In the genomic region with DNA sequence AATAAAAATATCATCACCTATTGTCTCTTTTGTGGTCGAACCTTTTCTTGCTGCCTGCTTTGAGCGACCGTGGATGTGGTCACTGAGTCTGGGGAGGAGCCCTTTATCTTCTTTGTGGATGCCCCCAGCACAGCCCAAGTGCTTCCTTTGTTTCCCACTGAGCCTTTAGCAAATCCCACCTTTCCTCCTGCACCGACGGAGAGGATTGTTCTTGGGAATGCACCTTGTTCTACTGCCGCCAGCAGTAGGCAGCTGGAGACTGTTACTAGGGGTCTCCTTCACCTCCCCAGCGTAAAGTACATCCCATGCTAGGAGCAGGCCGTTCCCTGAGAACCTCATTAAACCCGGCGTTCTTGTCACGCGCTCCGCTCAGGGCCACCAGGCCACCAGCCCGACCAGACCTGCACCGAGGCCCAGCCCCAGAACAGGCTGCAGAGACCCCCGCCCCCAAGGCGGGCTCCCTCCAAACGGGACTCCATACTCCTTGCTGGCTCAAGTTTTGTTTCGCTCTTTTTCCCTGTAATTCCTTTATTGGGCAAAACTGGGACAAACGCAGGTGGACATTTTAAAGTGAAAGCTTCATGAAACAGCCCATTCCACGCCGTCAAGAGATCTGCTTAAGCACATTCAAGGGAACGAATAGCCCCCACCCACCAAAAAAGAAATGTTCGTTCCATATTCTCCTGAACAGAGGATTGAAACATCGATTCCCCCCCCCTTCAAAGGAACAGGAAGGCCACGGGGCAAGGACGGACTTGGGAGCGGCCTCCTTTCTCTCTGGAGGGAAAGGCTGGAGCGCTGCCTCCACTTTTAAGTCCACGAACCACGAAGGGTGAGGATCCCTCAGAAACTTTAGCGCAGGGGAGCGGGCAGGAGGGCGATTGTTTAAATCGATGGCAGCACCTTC, we compare ENCODE assay signal across 8 cellular contexts. TPM values are rescaled to one million over a fixed set of nuclear protein-coding genes. Genes with fewer than 3 reads are reported as not detected.
DNase-seq lines count a peak whose midpoint lies in the region; ATAC-seq and TF ChIP-seq lines count a peak whose summit lies in the region.

No MANE protein-coding gene starts in this region.

- TSS peak; percentile 75 for BruUV-seq in A673 (replicated peaks; lab: Mats Ljungman, UMichigan)

- H3K36me3 ChIP-seq in A673 (ENCODE audit: insufficient read depth, low read length, poor library complexity, severe bottlenecking) (peaks cover 30% of the 10 kb centered on the region), esophagus (ENCODE audit: control insufficient read depth in 2 of 2, insufficient read depth in 2 of 2, low read length in 1 of 2) (peaks cover 2 to 8% of the 10 kb centered on the region in 2 donors), testis (ENCODE audit: low read depth, missing control alignments) (no peaks in the 10 kb centered on the region)

- ATAC-seq in activated CD8-positive, alpha-beta memory T cell treated with anti-CD3 and anti-CD28 coated beads, Interleukin-2, amount 10 ng/mL, durations not matched to agents 7 days and 5 days: no peak
- no peak for ATAC-seq in GM18519 (IDR thresholded peaks at IDR 0.05; ENCODE audit: low FRiP score, unreplicated experiment)

- H3K4me1 ChIP-seq in A673 (ENCODE audit: insufficient read depth, low read length, poor library complexity, severe bottlenecking) (peaks cover 28% of the 10 kb centered on the region), esophagus (ENCODE audit: control insufficient read depth in 2 of 2, insufficient read depth in 2 of 2, low read length in 1 of 2) (peaks cover 0 to 3% of the 10 kb centered on the region in 2 donors), testis (peaks cover 26% of the 10 kb centered on the region)

- 1% methylated on average over 35 of the region's 35 CpGs for WGBS in esophagus, 2 donors
- 0% methylated on average over 34 to 35 of the region's 35 CpGs for WGBS in testis, 2 donors

- peak; percentile 68 for DNase-seq in A673 (ENCODE audit: low spot score)
- peak; percentile 36 for DNase-seq in GM13977 (ENCODE audit: low spot score)
- peak; percentile 58 for DNase-seq in NCI-H510A (lab: John Stamatoyannopoulos, UW)
- peak; percentile 71 for DNase-seq in activated CD8-positive, alpha-beta memory T cell treated with anti-CD3 and anti-CD28 coated beads, Interleukin-2, amount 10 ng/mL, durations not matched to agents 7 days and 5 days
- DNase-seq in mucosa of gallbladder (ENCODE audit: low spot score): peak; percentile 52
- peak; percentile 84 for DNase-seq in testis

- in situ Hi-C loops in GM13977 (cut with MboI; ENCODE audit: low pct_unique_long_range_greater_than_20kb, low sequenced_read_pairs, unreplicated experiment): no loop called here

- no peaks in the 10 kb centered on the region for H3K27me3 Mint-ChIP-seq in activated CD8-positive, alpha-beta memory T cell treated with anti-CD3 and anti-CD28 coated beads, Interleukin-2, amount 10 ng/mL, durations not matched to agents 7 days and 5 days

- peak overlapping the region; percentile 99 for H3K27ac ChIP-seq in A673 (ENCODE audit: low read depth, low read length, poor library complexity, severe bottlenecking)
- H3K27ac ChIP-seq in esophagus (ENCODE audit: low read depth in 2 of 2, low read length in 1 of 2): peak overlapping the region; percentile 98 to 100
- peak overlapping the region; percentile 99 for H3K27ac ChIP-seq in testis

- intact Hi-C loops in A673 (cut with micrococcal nuclease; ENCODE audit: unreplicated experiment) (no loop called here), testis (cut with DNase I; ENCODE audit: low total_unique reads) (loop anchor here (5.0 kb wide), 1 partner anchor 101 kb away; no protein-coding TSS in a partner anchor)

- H3K27me3 ChIP-seq in A673 (replicated peaks; ENCODE audit: insufficient read depth, low read depth, low read length, poor library complexity) (no peaks in the 10 kb centered on the region), esophagus (ENCODE audit: control insufficient read depth in 1 of 2, insufficient read depth in 2 of 2, low read length in 2 of 2) (no peaks in the 10 kb centered on the region), testis (no peaks in the 10 kb centered on the region)

- CTCF ChIA-PET in A673 (lab: Charles Lee): interaction anchor here (1.2 kb wide), 1 partner anchor 14 kb away, joined by 3 read pairs; no protein-coding TSS in a partner anchor
- CTCF ChIA-PET in activated CD8-positive, alpha-beta memory T cell treated with anti-CD3 and anti-CD28 coated beads, Interleukin-2, amount 10 ng/mL, durations not matched to agents 7 days and 5 days (lab: Charles Lee): interaction anchor here (1.0 to 22.1 kb wide), 4 partner anchors 14 to 146 kb away, joined by 3 to 458 read pairs (median 44); partner anchors contain the start of gene SH2D6

- H3K36me3 Mint-ChIP-seq in activated CD8-positive, alpha-beta memory T cell treated with anti-CD3 and anti-CD28 coated beads, Interleukin-2, amount 10 ng/mL, durations not matched to agents 7 days and 5 days: peaks cover 35% of the 10 kb centered on the region

- H3K4me1 Mint-ChIP-seq in activated CD8-positive, alpha-beta memory T cell treated with anti-CD3 and anti-CD28 coated beads, Interleukin-2, amount 10 ng/mL, durations not matched to agents 7 days and 5 days: peaks cover 38% of the 10 kb centered on the region

- TF ChIP-seq CTCF in A673 (conservative IDR thresholded peaks at IDR 0.05; ENCODE audit: low read depth, low read length) (0 out of 2 replicates have a peak, but pooled peaks have one; percentile 21), GM13977 (IDR thresholded peaks at IDR 0.05; ENCODE audit: extremely low read depth, insufficient read depth, missing control alignments) (peak; percentile 15), testis (IDR thresholded peaks at IDR 0.05) (no peak)

- H3K9me3 Mint-ChIP-seq in activated CD8-positive, alpha-beta memory T cell treated with anti-CD3 and anti-CD28 coated beads, Interleukin-2, amount 10 ng/mL, durations not matched to agents 7 days and 5 days (ENCODE audit: low read depth): no peaks in the 10 kb centered on the region

- H3K4me3 Mint-ChIP-seq in activated CD8-positive, alpha-beta memory T cell treated with anti-CD3 and anti-CD28 coated beads, Interleukin-2, amount 10 ng/mL, durations not matched to agents 7 days and 5 days: peak overlapping the region; percentile 96

- H3K27ac Mint-ChIP-seq in activated CD8-positive, alpha-beta memory T cell treated with anti-CD3 and anti-CD28 coated beads, Interleukin-2, amount 10 ng/mL, durations not matched to agents 7 days and 5 days: peak overlapping the region; percentile 97

- H3K9me3 ChIP-seq in A673 (ENCODE audit: low read depth, low read length, poor library complexity, severe bottlenecking) (no peaks in the 10 kb centered on the region), esophagus (ENCODE audit: control insufficient read depth in 2 of 2, insufficient read depth in 1 of 2, low read depth in 1 of 2, low read length in 1 of 2) (no peaks in the 10 kb centered on the region), testis (no peaks in the 10 kb centered on the region)

- POLR2A ChIA-PET in A673 (lab: Charles Lee; ENCODE audit: low non-redundant PET): interaction anchor here (0.6 to 1.1 kb wide), 4 partner anchors 11 to 150 kb away, joined by 3 to 4 read pairs (median 3); no protein-coding TSS in a partner anchor

- H3K4me3 ChIP-seq in A673 (ENCODE audit: low read depth, low read length, poor library complexity, severe bottlenecking) (peak overlapping the region; percentile 93), esophagus (ENCODE audit: low read depth in 1 of 2, low read length in 2 of 2) (peak overlapping the region; percentile 67 to 84), testis (peak overlapping the region; percentile 87 to 94)

- TF ChIP-seq POLR2A in testis (IDR thresholded peaks at IDR 0.05): no peak

RNA-seq across cellular contexts. Expression of gene MAT2A, which starts 1.1 kb away (rescaled TPM):
- 355 and 408 TPM in 2 replicates for total RNA-seq in A673 (2021)
- total RNA-seq in activated CD8-positive, alpha-beta memory T cell treated with anti-CD3 and anti-CD28 coated beads, Interleukin-2, amount 10 ng/mL, durations not matched to agents 7 days and 5 days: 100 to 1,000 TPM; 271 to 336 TPM
- 100 to 1,000 TPM in 1 of 2 donors, 10 to 100 TPM in 1; 53.9 to 113 TPM for polyA plus RNA-seq in esophagus
- 262 TPM for total RNA-seq in mucosa of gallbladder
- total RNA-seq in testis: 100 to 1,000 TPM; 219 to 268 TPM
- 198 TPM for polyA plus RNA-seq in testis (ENCODE audit: insufficient read depth, low read depth, low replicate concordance)

RNA-seq across cellular contexts. Expression of gene GGCX, which starts 23.4 kb away (rescaled TPM):
- total RNA-seq in A673 (2021): 60.5 and 61.8 TPM in 2 replicates
- 10 to 100 TPM; 26.0 to 26.7 TPM for total RNA-seq in activated CD8-positive, alpha-beta memory T cell treated with anti-CD3 and anti-CD28 coated beads, Interleukin-2, amount 10 ng/mL, durations not matched to agents 7 days and 5 days
- polyA plus RNA-seq in esophagus: 10 to 100 TPM; 10.2 to 18.1 TPM
- 77.4 TPM for total RNA-seq in mucosa of gallbladder
- 10 to 100 TPM; 26.8 to 31.8 TPM for total RNA-seq in testis
- polyA plus RNA-seq in testis (ENCODE audit: insufficient read depth, low read depth, low replicate concordance): 21.1 TPM

RNA-seq across cellular contexts. Expression of gene VAMP8, which starts 39.5 kb away (rescaled TPM):
- total RNA-seq in A673 (2021): not detected in 2 replicates
- total RNA-seq in activated CD8-positive, alpha-beta memory T cell treated with anti-CD3 and anti-CD28 coated beads, Interleukin-2, amount 10 ng/mL, durations not matched to agents 7 days and 5 days: 100 to 1,000 TPM in 1 of 2 experiments, 10 to 100 TPM in 1; 99.6 to 124 TPM
- polyA plus RNA-seq in esophagus: 100 to 1,000 TPM; 337 to 430 TPM
- total RNA-seq in mucosa of gallbladder: 178 TPM
- total RNA-seq in testis: 10 to 100 TPM; 10.8 to 13.9 TPM
- polyA plus RNA-seq in testis (ENCODE audit: insufficient read depth, low read depth, low replicate concordance): 59.0 TPM

RNA-seq across cellular contexts. Expression of gene VAMP5, which starts 46.4 kb away (rescaled TPM):
- total RNA-seq in A673 (2021) (2.1 and 3.8 TPM in 2 replicates), mucosa of gallbladder (48.8 TPM), testis (10 to 100 TPM in 1 of 2 donors, 1 to 10 TPM in 1; 4.9 to 17.5 TPM)
- 10 to 100 TPM; 84.4 to 88.4 TPM for total RNA-seq in activated CD8-positive, alpha-beta memory T cell treated with anti-CD3 and anti-CD28 coated beads, Interleukin-2, amount 10 ng/mL, durations not matched to agents 7 days and 5 days
- polyA plus RNA-seq in esophagus (10 to 100 TPM; 19.5 to 39.6 TPM), testis (ENCODE audit: insufficient read depth, low read depth, low replicate concordance) (36.8 TPM)

RNA-seq across cellular contexts. Expression of gene RNF181, which starts 57.7 kb away (rescaled TPM):
- total RNA-seq in A673 (2021) (78.5 and 99.1 TPM in 2 replicates), mucosa of gallbladder (94.1 TPM), testis (100 to 1,000 TPM; 119 to 137 TPM)
- total RNA-seq in activated CD8-positive, alpha-beta memory T cell treated with anti-CD3 and anti-CD28 coated beads, Interleukin-2, amount 10 ng/mL, durations not matched to agents 7 days and 5 days: 100 to 1,000 TPM; 100 to 110 TPM
- polyA plus RNA-seq in esophagus (100 to 1,000 TPM; 159 to 189 TPM), testis (ENCODE audit: insufficient read depth, low read depth, low replicate concordance) (189 TPM)

Comparison
In these comparisons a context has a peak if more than half of its experiments do, and no peak if none do; other contexts are left out.
1. CTCF ChIP-seq: peak in A673 (single experiment) and GM13977 (single experiment); none in testis (0 of 3).
2. Peak in every context shown above with its lines, with median percentiles within 50 percentile points of each other: DNase-seq, H3K27ac ChIP-seq and H3K4me3 ChIP-seq.